25 cellular contexts compared by ENCODE assay signal in the genomic region with DNA sequence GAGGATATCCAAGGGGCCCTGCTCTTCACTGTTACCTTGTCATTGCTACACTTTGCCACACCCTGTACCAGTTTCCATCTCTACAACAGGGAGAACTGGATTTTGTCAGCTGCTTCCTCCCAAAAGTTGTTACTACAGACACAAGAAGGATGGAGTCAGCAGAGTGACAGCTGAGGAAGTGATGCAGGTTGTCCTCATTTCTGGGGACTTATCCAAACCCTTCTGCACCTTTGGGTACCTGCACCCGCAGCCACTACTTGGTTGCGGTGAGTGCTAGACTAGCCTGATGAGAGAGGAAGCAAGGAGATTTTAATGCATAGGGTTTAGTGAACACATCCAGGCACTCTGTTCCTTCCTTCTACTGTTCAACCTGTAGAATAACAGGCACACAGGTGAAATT.
"Had no signal": no experiment of that assay in that cellular context is flagged by ENCODE, and none has a peak within 500 bp of the region (broad histone marks: within the 10 kb centered on the region; RNA-seq: fewer than 3 reads in every experiment).

No MANE protein-coding gene starts in this region.

- H3K36me3 Mint-ChIP-seq: activated naive CD8-positive, alpha-beta T cell treated with anti-CD3 and anti-CD28 coated beads for 36 hours; brain; T-cell had no signal

- H3K27me3 Mint-ChIP-seq: activated B cell treated with CpG ODN at 0.5 μM for 24 hours; activated naive CD8-positive, alpha-beta T cell treated with anti-CD3 and anti-CD28 coated beads for 36 hours; stimulated activated naive CD8-positive, alpha-beta T cell treated with anti-CD3 and anti-CD28 coated beads, Interleukin-15, Interleukin-2, amounts not matched to agents 100 ng/mL and 50 ng/mL, for 24 hours had no signal

- H3K27ac ChIP-seq: ascending aorta, cardiac muscle cell, foreskin keratinocyte, left lung, upper lobe of right lung had no signal

- H3K4me3 Mint-ChIP-seq: activated B cell treated with CpG ODN at 0.5 μM for 24 hours; activated naive CD4-positive, alpha-beta T cell treated with anti-CD3 and anti-CD28 coated beads for 36 hours; activated naive CD8-positive, alpha-beta T cell treated with anti-CD3 and anti-CD28 coated beads for 36 hours; brain; effector memory CD8-positive, alpha-beta T cell; nephron; stimulated activated naive CD8-positive, alpha-beta T cell treated with anti-CD3 and anti-CD28 coated beads, Interleukin-15, Interleukin-2, amounts not matched to agents 100 ng/mL and 50 ng/mL, for 24 hours; T-cell; T-helper 2 cell treated with Interferon-gamma antibody and Interleukin-4, amounts not matched to agents 5 μg/mL and 100 μg/mL, for 36 hours had no signal

- H3K36me3 ChIP-seq: ascending aorta, cardiac muscle cell, heart left ventricle, left lung, upper lobe of right lung had no signal

- H3K4me2 ChIP-seq: smooth muscle cell had no signal

- H3K9me3 Mint-ChIP-seq: activated B cell treated with CpG ODN at 0.5 μM for 24 hours; activated naive CD4-positive, alpha-beta T cell treated with anti-CD3 and anti-CD28 coated beads for 36 hours; activated naive CD8-positive, alpha-beta T cell treated with anti-CD3 and anti-CD28 coated beads for 36 hours; activated T-helper 2 cell treated with anti-CD3 and anti-CD28 coated beads, Interferon-gamma antibody, Interleukin-2, Interleukin-4, amounts not matched to agents 10 μg/mL and 5 μg/mL and 100 μg/mL, durations not matched to agents 14 hours and 24 hours and 36 hours; effector memory CD8-positive, alpha-beta T cell; nephron; stimulated activated naive CD8-positive, alpha-beta T cell treated with anti-CD3 and anti-CD28 coated beads, Interleukin-15, Interleukin-2, amounts not matched to agents 100 ng/mL and 50 ng/mL, for 24 hours; T-cell; T-helper 2 cell treated with Interferon-gamma antibody and Interleukin-4, amounts not matched to agents 5 μg/mL and 100 μg/mL, for 36 hours had no signal

- ATAC-seq: effector memory CD8-positive, alpha-beta T cell; foreskin keratinocyte; heart left ventricle; left lung; T-cell; upper lobe of right lung had no signal

- H3K27ac Mint-ChIP-seq: activated B cell treated with CpG ODN at 0.5 μM for 24 hours; activated naive CD4-positive, alpha-beta T cell treated with anti-CD3 and anti-CD28 coated beads for 36 hours; activated naive CD8-positive, alpha-beta T cell treated with anti-CD3 and anti-CD28 coated beads for 36 hours; activated T-helper 2 cell treated with anti-CD3 and anti-CD28 coated beads, Interferon-gamma antibody, Interleukin-2, Interleukin-4, amounts not matched to agents 10 μg/mL and 5 μg/mL and 100 μg/mL, durations not matched to agents 14 hours and 24 hours and 36 hours; effector memory CD8-positive, alpha-beta T cell; progenitor cell of endocrine pancreas; stimulated activated naive CD8-positive, alpha-beta T cell treated with anti-CD3 and anti-CD28 coated beads, Interleukin-15, Interleukin-2, amounts not matched to agents 100 ng/mL and 50 ng/mL, for 24 hours; T-cell; T-helper 2 cell treated with Interferon-gamma antibody and Interleukin-4, amounts not matched to agents 5 μg/mL and 100 μg/mL, for 36 hours had no signal

- H3K4me1 Mint-ChIP-seq: activated B cell treated with CpG ODN at 0.5 μM for 24 hours; activated naive CD8-positive, alpha-beta T cell treated with anti-CD3 and anti-CD28 coated beads for 36 hours; T-cell had no signal

- H3K27me3 ChIP-seq: ascending aorta, cardiac muscle cell, heart left ventricle, left lung, upper lobe of right lung had no signal

- DNase-seq: activated B cell treated with CpG ODN at 0.5 μM for 24 hours; activated CD4-positive, alpha-beta T cell treated with anti-CD3 and anti-CD28 coated beads for 4 hours; activated CD4-positive, alpha-beta T cell treated with anti-CD3 and anti-CD28 coated beads, Interleukin-2, amount 50 U/mL, for 4 hours; activated naive CD4-positive, alpha-beta T cell treated with anti-CD3 and anti-CD28 coated beads for 36 hours; activated naive CD8-positive, alpha-beta T cell treated with anti-CD3 and anti-CD28 coated beads for 36 hours; activated T-cell treated with anti-CD3 and anti-CD28 coated beads, Interleukin-2, amount 50 U/mL, for 48 hours; cortex of kidney; effector memory CD8-positive, alpha-beta T cell; foreskin keratinocyte; left lung; mammary epithelial cell; retina; substantia nigra; upper lobe of right lung had no signal

- H3K4me1 ChIP-seq: foreskin keratinocyte, left lung had no signal

- H3K9me3 ChIP-seq: ascending aorta, left lung, upper lobe of right lung had no signal

- H3K4me3 ChIP-seq: ascending aorta, cardiac muscle cell, heart left ventricle, left lung, smooth muscle cell, upper lobe of right lung had no signal
